In genomic region chr7:138752568-138753518, GRCh38 we compare ENCODE assay signal across 1 cellular context.
A peak's percentile ranks its signal among the peaks of the same experiment; 100 is the strongest.
TF ChIP-seq lines count a peak whose summit lies in the region.

No MANE protein-coding gene starts in this region.

TF ChIP-seq in GM12878, 131 proteins besides CTCF, POLR2A, EP300 and RAD21 (continued from another document):
- TF ChIP-seq IKZF2 (IDR thresholded peaks at IDR 0.05) (peak; percentile 39 to 43; a peak in 3 of 4 replicates), IRF3 (IDR thresholded peaks at IDR 0.05) (no peak), MEF2A (IDR thresholded peaks at IDR 0.05; ENCODE audit: insufficient read depth, low read depth, low read length) (no peak), BHLHE40 (IDR thresholded peaks at IDR 0.05; ENCODE audit: borderline replicate concordance in 1 of 2, low read depth in 2 of 2, low read length in 1 of 2) (peak in 1 of 2 experiments; percentile 55; a peak in 2 of 4 replicates), IKZF1 (conservative IDR thresholded peaks at IDR 0.05) (0 out of 2 replicates have a peak, but pooled peaks have one; percentile 27), NFYA (IDR thresholded peaks at IDR 0.05; ENCODE audit: borderline replicate concordance, low read depth, low read length) (no peak), CREM (IDR thresholded peaks at IDR 0.05; ENCODE audit: low read depth) (0 out of 2 replicates have a peak, but pooled peaks have one; percentile 12), ATF7 (IDR thresholded peaks at IDR 0.05; ENCODE audit: low read depth) (peak; percentile 60), ZNF687 (IDR thresholded peaks at IDR 0.05) (0 out of 2 replicates have a peak, but pooled peaks have one; percentile 15)
